ENCODE assay signal across 1 cellular context in the genomic region with DNA sequence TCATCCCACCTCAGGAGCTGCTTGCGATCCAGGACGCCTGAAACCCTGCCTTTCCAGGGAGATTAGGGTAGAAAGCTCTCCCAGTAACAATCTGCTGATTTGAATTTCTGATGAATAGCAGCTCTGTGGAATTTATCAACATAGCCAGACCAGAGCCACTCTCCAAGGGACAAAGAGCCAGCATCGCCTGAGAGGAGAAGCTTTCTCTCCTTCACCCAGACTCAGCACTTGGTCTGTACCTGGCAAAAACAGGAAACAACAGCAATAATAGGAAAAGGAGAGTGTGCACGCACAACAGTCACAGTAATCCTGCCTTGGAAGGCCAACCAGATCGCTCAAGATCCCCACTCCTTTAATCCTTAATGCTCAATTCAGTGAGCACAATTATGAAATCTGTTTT.
TF ChIP-seq lines count a peak whose summit lies in the region.

No MANE protein-coding gene starts in this region.

TF ChIP-seq in H1, 55 proteins besides CTCF, POLR2A, EP300 and RAD21:
- TF ChIP-seq RFX5 (IDR thresholded peaks at IDR 0.05; ENCODE audit: borderline replicate concordance, low read depth, low read length) (no peak), CTBP2 (IDR thresholded peaks at IDR 0.05; ENCODE audit: borderline replicate concordance, insufficient read depth, insufficient read length, low read length) (no peak), CHD2 (IDR thresholded peaks at IDR 0.05; ENCODE audit: low read length) (no peak), CBX5 (IDR thresholded peaks at IDR 0.05; ENCODE audit: low read depth, low read length) (no peak), TBP (IDR thresholded peaks at IDR 0.05; ENCODE audit: low read depth, low read length) (no peak), GTF2F1 (IDR thresholded peaks at IDR 0.05; ENCODE audit: borderline replicate concordance, low read depth, low read length) (no peak)
- TF ChIP-seq, protein P1, sequence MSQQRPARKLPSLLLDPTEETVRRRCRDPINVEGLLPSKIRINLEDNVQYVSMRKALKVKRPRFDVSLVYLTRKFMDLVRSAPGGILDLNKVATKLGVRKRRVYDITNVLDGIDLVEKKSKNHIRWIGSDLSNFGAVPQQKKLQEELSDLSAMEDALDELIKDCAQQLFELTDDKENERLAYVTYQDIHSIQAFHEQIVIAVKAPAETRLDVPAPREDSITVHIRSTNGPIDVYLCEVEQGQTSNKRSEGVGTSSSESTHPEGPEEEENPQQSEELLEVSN (IDR thresholded peaks at IDR 0.05), result no peak
